Comparison of ENCODE assay signal across 16 cellular contexts in genomic region chr11:16805942-16806341, GRCh38.
A peak's percentile ranks its signal among the peaks of the same experiment; 100 is the strongest.
DNase-seq lines count a peak whose midpoint lies in the region; ATAC-seq lines count a peak whose summit lies in the region.
"Had no signal": no experiment of that assay in that cellular context is flagged by ENCODE, and none has a peak within 500 bp of the region (broad histone marks: within the 10 kb centered on the region; RNA-seq: fewer than 3 reads in every experiment).

No MANE protein-coding gene starts in this region.

- H3K4me3 Mint-ChIP-seq in T-helper 17 cell, result peak overlapping the region; percentile 25
- no peak overlapping the region for H3K4me3 Mint-ChIP-seq in stimulated activated effector memory CD8-positive, alpha-beta T cell treated with anti-CD3 and anti-CD28 coated beads, Interleukin-12 subunit alpha, Interleukin-12 subunit beta, amount 100 ng/mL, for 72 hours
- no peak overlapping the region for H3K4me3 Mint-ChIP-seq in activated CD8-positive, alpha-beta T cell treated with anti-CD3 and anti-CD28 coated beads, Interleukin-2, amount 10 ng/mL, durations not matched to agents 7 days and 5 days
- H3K4me3 Mint-ChIP-seq: activated CD4-positive, alpha-beta T cell treated with anti-CD3 and anti-CD28 coated beads, Interleukin-2, amount 10 ng/mL, durations not matched to agents 7 days and 5 days had no signal

- POLR2A ChIA-PET in activated CD8-positive, alpha-beta T cell treated with anti-CD3 and anti-CD28 coated beads, Interleukin-2, amount 10 ng/mL, durations not matched to agents 7 days and 5 days (lab: Charles Lee), result no interaction called here

- H3K27ac Mint-ChIP-seq in T-helper 17 cell, result peak overlapping the region; percentile 92
- H3K27ac Mint-ChIP-seq in stimulated activated effector memory CD8-positive, alpha-beta T cell treated with anti-CD3 and anti-CD28 coated beads, Interleukin-12 subunit alpha, Interleukin-12 subunit beta, amount 100 ng/mL, for 72 hours, result peak overlapping the region; percentile 78
- no peak overlapping the region for H3K27ac Mint-ChIP-seq in activated CD8-positive, alpha-beta T cell treated with anti-CD3 and anti-CD28 coated beads, Interleukin-2, amount 10 ng/mL, durations not matched to agents 7 days and 5 days
- H3K27ac Mint-ChIP-seq: activated CD4-positive, alpha-beta T cell treated with anti-CD3 and anti-CD28 coated beads, Interleukin-2, amount 10 ng/mL, durations not matched to agents 7 days and 5 days had no signal

- peaks cover 27% of the 10 kb centered on the region for H3K4me1 Mint-ChIP-seq in T-helper 17 cell
- H3K4me1 Mint-ChIP-seq in stimulated activated effector memory CD8-positive, alpha-beta T cell treated with anti-CD3 and anti-CD28 coated beads, Interleukin-12 subunit alpha, Interleukin-12 subunit beta, amount 100 ng/mL, for 72 hours, result peaks cover 40% of the 10 kb centered on the region
- H3K4me1 Mint-ChIP-seq in activated CD8-positive, alpha-beta T cell treated with anti-CD3 and anti-CD28 coated beads, Interleukin-2, amount 10 ng/mL, durations not matched to agents 7 days and 5 days (ENCODE audit: low read depth), result peaks cover 3% of the 10 kb centered on the region

- no peaks in the 10 kb centered on the region for H3K36me3 Mint-ChIP-seq in T-helper 17 cell (ENCODE audit: low read depth)
- H3K36me3 Mint-ChIP-seq in stimulated activated effector memory CD8-positive, alpha-beta T cell treated with anti-CD3 and anti-CD28 coated beads, Interleukin-12 subunit alpha, Interleukin-12 subunit beta, amount 100 ng/mL, for 72 hours, result no peaks in the 10 kb centered on the region
- H3K36me3 Mint-ChIP-seq in activated CD8-positive, alpha-beta T cell treated with anti-CD3 and anti-CD28 coated beads, Interleukin-2, amount 10 ng/mL, durations not matched to agents 7 days and 5 days (ENCODE audit: low read depth), result no peaks in the 10 kb centered on the region

- no peak for ATAC-seq in T-helper 17 cell
- ATAC-seq in stimulated activated effector memory CD8-positive, alpha-beta T cell treated with anti-CD3 and anti-CD28 coated beads, Interleukin-12 subunit alpha, Interleukin-12 subunit beta, amount 100 ng/mL, for 72 hours, result no peak
- ATAC-seq in activated CD8-positive, alpha-beta T cell treated with anti-CD3 and anti-CD28 coated beads, Interleukin-2, amount 10 ng/mL, durations not matched to agents 7 days and 5 days, result no peak
- no peak for ATAC-seq in GM18517 (IDR thresholded peaks at IDR 0.05; ENCODE audit: unreplicated experiment)
- ATAC-seq in GM18907 (IDR thresholded peaks at IDR 0.05; ENCODE audit: unreplicated experiment), result no peak
- ATAC-seq: HCT116 had no signal

- H3K9me3 ChIP-seq in T-helper 17 cell (ENCODE audit: control insufficient read depth, low read length, poor library complexity, severe bottlenecking), result peaks cover 2% of the 10 kb centered on the region
- H3K9me3 ChIP-seq: colonic mucosa, uterus had no signal

- DNase-seq in NCI-H1092 (lab: John Stamatoyannopoulos, UW) (peak; percentile 35), T-helper 17 cell (no peak), left kidney (ENCODE audit: low read depth, low spot score) (peak; percentile 72)
- DNase-seq in stimulated activated effector memory CD8-positive, alpha-beta T cell treated with anti-CD3 and anti-CD28 coated beads, Interleukin-12 subunit alpha, Interleukin-12 subunit beta, amount 100 ng/mL, for 72 hours (ENCODE audit: low spot score in 2 of 2), result no peak
- DNase-seq in activated CD8-positive, alpha-beta T cell treated with anti-CD3 and anti-CD28 coated beads, Interleukin-2, amount 10 ng/mL, durations not matched to agents 7 days and 5 days, result no peak
- DNase-seq: activated CD4-positive, alpha-beta T cell treated with anti-CD3 and anti-CD28 coated beads, Interleukin-2, amount 10 ng/mL, durations not matched to agents 7 days and 5 days; activated naive CD4-positive, alpha-beta T cell treated with anti-CD3 and anti-CD28 coated beads, Interleukin-2, amount 50 U/mL, for 16 hours; colonic mucosa; COR-L47; NCI-H1048; NCI-H2227 treated with DMSO at 0.1 percent for 48 hours; NK-92 treated with Interleukin-12 subunit alpha and Interleukin-12 subunit beta, amount 100 ng/mL, for 24 hours; uterus had no signal

- no peaks in the 10 kb centered on the region for H3K9me3 Mint-ChIP-seq in stimulated activated effector memory CD8-positive, alpha-beta T cell treated with anti-CD3 and anti-CD28 coated beads, Interleukin-12 subunit alpha, Interleukin-12 subunit beta, amount 100 ng/mL, for 72 hours
- no peaks in the 10 kb centered on the region for H3K9me3 Mint-ChIP-seq in activated CD8-positive, alpha-beta T cell treated with anti-CD3 and anti-CD28 coated beads, Interleukin-2, amount 10 ng/mL, durations not matched to agents 7 days and 5 days (ENCODE audit: insufficient read depth)
- H3K9me3 Mint-ChIP-seq: activated CD4-positive, alpha-beta T cell treated with anti-CD3 and anti-CD28 coated beads, Interleukin-2, amount 10 ng/mL, durations not matched to agents 7 days and 5 days had no signal

- H3K27me3 Mint-ChIP-seq in T-helper 17 cell, result no peaks in the 10 kb centered on the region
- H3K27me3 Mint-ChIP-seq in activated CD8-positive, alpha-beta T cell treated with anti-CD3 and anti-CD28 coated beads, Interleukin-2, amount 10 ng/mL, durations not matched to agents 7 days and 5 days (ENCODE audit: low read depth), result peaks cover 6% of the 10 kb centered on the region
- H3K27me3 Mint-ChIP-seq: activated CD4-positive, alpha-beta T cell treated with anti-CD3 and anti-CD28 coated beads, Interleukin-2, amount 10 ng/mL, durations not matched to agents 7 days and 5 days had no signal

- CTCF ChIA-PET in activated CD8-positive, alpha-beta T cell treated with anti-CD3 and anti-CD28 coated beads, Interleukin-2, amount 10 ng/mL, durations not matched to agents 7 days and 5 days (lab: Charles Lee), result interaction anchor here (0.7 to 3.0 kb wide), 3 partner anchors 9 to 19 kb away, joined by 3 to 17 read pairs (median 4); no protein-coding TSS in a partner anchor

Comparison
In these comparisons a context has a peak if more than half of its experiments do, and no peak if none do; other contexts are left out.
1. DNase-seq: peak in NCI-H1092 (single experiment) and left kidney (single experiment); none in T-helper 17 cell (0 of 3), stimulated activated effector memory CD8-positive, alpha-beta T cell treated with anti-CD3 and anti-CD28 coated beads, Interleukin-12 subunit alpha, Interleukin-12 subunit beta, amount 100 ng/mL, for 72 hours (0 of 2) and activated CD8-positive, alpha-beta T cell treated with anti-CD3 and anti-CD28 coated beads, Interleukin-2, amount 10 ng/mL, durations not matched to agents 7 days and 5 days (single experiment).